In genomic region chr19:49473868-49474544, GRCh38 we compare ENCODE assay signal across 8 cellular contexts. TPM values are rescaled to one million over a fixed set of nuclear protein-coding genes. Genes with fewer than 3 reads are reported as not detected.
DNase-seq lines count a peak whose midpoint lies in the region; ATAC-seq and TF ChIP-seq lines count a peak whose summit lies in the region.

FLT3LG (plus strand) TSS chr19:49474215; CDS start chr19:49474640, 425 bp downstream.

- intact Hi-C loops in CD4-positive, alpha-beta T cell (cut with DNase I, micrococcal nuclease), result loop anchor here (1.0 to 10.0 kb wide), 6 partner anchors 15 to 201 kb away; partner anchors contain the start of genes ALDH16A1 (in 1 of the 2), PIH1D1 (in 1 of the 2), PRMT1 (in 1 of the 2) and RPS11 (in 1 of the 2)
- intact Hi-C loops in head of caudate nucleus (cut with DNase I) (loop anchor here (2.0 kb wide), 1 partner anchor 73 kb away; no protein-coding TSS in a partner anchor), transverse colon (cut with DNase I; ENCODE audit: low total_unique reads) (loop anchor here (10.0 kb wide), 1 partner anchor 211 kb away; the partner anchor contains the start of gene ADM5)

- peak; percentile 12 for TF ChIP-seq EP300 in transverse colon (IDR thresholded peaks at IDR 0.05; ENCODE audit: low read depth)

- peaks cover 59% of the 10 kb centered on the region for H3K4me1 Mint-ChIP-seq in CD4-positive, alpha-beta T cell (ENCODE audit: low read depth)
- H3K4me1 Mint-ChIP-seq in activated naive CD4-positive, alpha-beta T cell treated with anti-CD3 and anti-CD28 coated beads, Interleukin-2, amount 10 ng/mL, durations not matched to agents 7 days and 5 days, result peaks cover 61% of the 10 kb centered on the region

- peak within 1 kb of the TSS; percentile 65 for H3K9ac ChIP-seq in SK-N-MC (ENCODE audit: insufficient read length)
- H3K9ac ChIP-seq in parathyroid adenoma, result peak within 1 kb of the TSS; percentile 25

- no peaks in the 10 kb centered on the region for H3K9me3 ChIP-seq in CD4-positive, alpha-beta T cell (ENCODE audit: control insufficient read depth, low read length)
- H3K9me3 ChIP-seq in SK-N-MC (ENCODE audit: low read depth, low read length) (no peaks in the 10 kb centered on the region), parathyroid adenoma (ENCODE audit: control insufficient read depth, low read length) (no peaks in the 10 kb centered on the region), transverse colon (no peaks in the 10 kb centered on the region)

- peaks cover 4% of the 10 kb centered on the region; the same call in 1 of the 2 replicates for H3K36me3 ChIP-seq in SK-N-MC (ENCODE audit: insufficient read depth, low read length)
- no peaks in the 10 kb centered on the region for H3K36me3 ChIP-seq in parathyroid adenoma (ENCODE audit: control insufficient read depth, insufficient read depth, low read length)
- no peaks in the 10 kb centered on the region for H3K36me3 ChIP-seq in transverse colon

- peak within 1 kb of the TSS; percentile 98 for H3K27ac ChIP-seq in CD4-positive, alpha-beta T cell (ENCODE audit: low read depth, low read length)
- H3K27ac ChIP-seq in SK-N-MC, result 0 out of 2 replicates have a peak within 1 kb of the TSS, but pooled peaks have one; percentile 12
- H3K27ac ChIP-seq in parathyroid adenoma, result peak within 1 kb of the TSS; percentile 42
- peak within 1 kb of the TSS; percentile 83 to 89 (median 86) for H3K27ac ChIP-seq in transverse colon

- POLR2A ChIA-PET in CD4-positive, alpha-beta T cell (lab: Charles Lee), result interaction anchor here (0.7 to 6.4 kb wide), 12 partner anchors 14 to 202 kb away, joined by 3 to 120 read pairs (median 3); partner anchors contain the start of genes ALDH16A1, PIH1D1, PRR12 and RPL13A

- CTCF ChIA-PET in CD4-positive, alpha-beta T cell (lab: Charles Lee), result interaction anchor here (0.6 to 3.1 kb wide), 22 partner anchors 14 to 252 kb away, joined by 3 to 20 read pairs (median 4); partner anchors contain the start of genes BCL2L12, IRF3, PIH1D1 and RPL13A
- CTCF ChIA-PET in activated naive CD4-positive, alpha-beta T cell treated with anti-CD3 and anti-CD28 coated beads, Interleukin-2, amount 10 ng/mL, durations not matched to agents 7 days and 5 days (lab: Charles Lee), result interaction anchor here (0.7 to 2.1 kb wide), 19 partner anchors 9 to 210 kb away, joined by 3 to 15 read pairs (median 4); partner anchors contain the start of genes ALDH16A1, PIH1D1 and RPL13A

- in situ Hi-C loops in transverse colon (cut with MboI; ENCODE audit: low pct_ligation_motif_present in 1 of 4, low pct_unique_long_range_greater_than_20kb in 1 of 4, low sequenced_read_pairs in 3 of 4), result no loop called here

- peak within 1 kb of the TSS; percentile 98 for H3K27ac Mint-ChIP-seq in CD4-positive, alpha-beta T cell
- peak within 1 kb of the TSS; percentile 90 for H3K27ac Mint-ChIP-seq in activated naive CD4-positive, alpha-beta T cell treated with anti-CD3 and anti-CD28 coated beads, Interleukin-2, amount 10 ng/mL, durations not matched to agents 7 days and 5 days

- H3K79me2 ChIP-seq in parathyroid adenoma, result no peaks in the 10 kb centered on the region

- peak within 1 kb of the TSS; percentile 79 for H2AFZ ChIP-seq in parathyroid adenoma

- ATAC-seq in CD4-positive, alpha-beta T cell (ENCODE audit: poor library complexity), result peak; percentile 49
- peak; percentile 65 for ATAC-seq in GM19395 (IDR thresholded peaks at IDR 0.05; ENCODE audit: unreplicated experiment)

- H3K36me3 Mint-ChIP-seq in CD4-positive, alpha-beta T cell (ENCODE audit: low read depth), result peaks cover 42% of the 10 kb centered on the region
- H3K36me3 Mint-ChIP-seq in activated naive CD4-positive, alpha-beta T cell treated with anti-CD3 and anti-CD28 coated beads, Interleukin-2, amount 10 ng/mL, durations not matched to agents 7 days and 5 days, result peaks cover 23% of the 10 kb centered on the region

- peak within 1 kb of the TSS; percentile 62 for H3K4me3 ChIP-seq in Jurkat, Clone E6-1 (ENCODE audit: low read length)
- H3K4me3 ChIP-seq in SK-N-MC (peak within 1 kb of the TSS; percentile 76), parathyroid adenoma (ENCODE audit: low read depth, low read length) (peak within 1 kb of the TSS; percentile 99), transverse colon (peak within 1 kb of the TSS; percentile 68 to 81 (median 73))

- peak; percentile 95 for TF ChIP-seq CTCF in CD4-positive, alpha-beta T cell (IDR thresholded peaks at IDR 0.05)
- TF ChIP-seq CTCF in parathyroid adenoma (IDR thresholded peaks at IDR 0.05), result peak; percentile 99
- TF ChIP-seq CTCF in transverse colon (IDR thresholded peaks at IDR 0.05), result peak; percentile 98 to 100 (median 99)

- H3K4me1 ChIP-seq in parathyroid adenoma (peaks cover 4% of the 10 kb centered on the region), transverse colon (peaks cover 8 to 35% (median 13%) of the 10 kb centered on the region in 4 donors)

- H3K9me3 Mint-ChIP-seq in CD4-positive, alpha-beta T cell, result no peaks in the 10 kb centered on the region
- no peaks in the 10 kb centered on the region for H3K9me3 Mint-ChIP-seq in activated naive CD4-positive, alpha-beta T cell treated with anti-CD3 and anti-CD28 coated beads, Interleukin-2, amount 10 ng/mL, durations not matched to agents 7 days and 5 days

- H3K27me3 ChIP-seq in CD4-positive, alpha-beta T cell (ENCODE audit: control insufficient read depth, insufficient read depth, low read length), result no peaks in the 10 kb centered on the region
- no peaks in the 10 kb centered on the region for H3K27me3 ChIP-seq in parathyroid adenoma (ENCODE audit: control insufficient read depth, insufficient read depth, low read length)
- H3K27me3 ChIP-seq in transverse colon, result no peaks in the 10 kb centered on the region

- H3K4me3 Mint-ChIP-seq in CD4-positive, alpha-beta T cell, result peak within 1 kb of the TSS; percentile 100
- H3K4me3 Mint-ChIP-seq in activated naive CD4-positive, alpha-beta T cell treated with anti-CD3 and anti-CD28 coated beads, Interleukin-2, amount 10 ng/mL, durations not matched to agents 7 days and 5 days, result peak within 1 kb of the TSS; percentile 89

- peak; percentile 85 to 93 (median 89) for DNase-seq in CD4-positive, alpha-beta T cell
- peak; percentile 87 for DNase-seq in Jurkat, Clone E6-1 (ENCODE audit: low read depth, low spot score)
- DNase-seq in SK-N-MC (ENCODE audit: low read depth, low spot score) (no peak), head of caudate nucleus (peak; percentile 24 to 85 (median 65)), transverse colon (peak; percentile 83)
- peak; percentile 99 for DNase-seq in activated naive CD4-positive, alpha-beta T cell treated with anti-CD3 and anti-CD28 coated beads, Interleukin-2, amount 10 ng/mL, durations not matched to agents 7 days and 5 days

- peak; percentile 24 for TF ChIP-seq POLR2A in transverse colon (IDR thresholded peaks at IDR 0.05)

- H3K27me3 Mint-ChIP-seq in CD4-positive, alpha-beta T cell, result no peaks in the 10 kb centered on the region
- H3K27me3 Mint-ChIP-seq in activated naive CD4-positive, alpha-beta T cell treated with anti-CD3 and anti-CD28 coated beads, Interleukin-2, amount 10 ng/mL, durations not matched to agents 7 days and 5 days, result peaks cover 6% of the 10 kb centered on the region

- peak within 1 kb of the TSS; percentile 99 for H3K4me2 ChIP-seq in parathyroid adenoma (ENCODE audit: low read length)

- WGBS in transverse colon (ENCODE audit: low coverage in 1 of 2), 2 donors, result 1 to 20% methylated on average over 1 to 33 of the region's 33 CpGs

RNA-seq across cellular contexts. Expression of gene FLT3LG, which starts in this region (rescaled TPM):
- 100 to 1,000 TPM; 311 to 325 TPM for total RNA-seq in CD4-positive, alpha-beta T cell
- polyA plus RNA-seq in Jurkat, Clone E6-1 (2012; ENCODE audit: insufficient read depth, insufficient read length), result 14.7 TPM
- total RNA-seq in transverse colon, result 1 to 10 TPM in 2 of 4 donors, under 1 TPM in 1, not detected in 1; 1.00 to 4.0 (median 3.2) TPM

Comparison
In these comparisons a context has a peak if more than half of its experiments do, and no peak if none do; other contexts are left out.
1. RNA of gene FLT3LG (total RNA-seq): 311 to 325 TPM in CD4-positive, alpha-beta T cell; 1.00 to 4.0 TPM in transverse colon; every median in the first group is over 10 times any median in the second.
2. H3K27ac ChIP-seq: peak in every context shown above with its lines; median percentile 98 in CD4-positive, alpha-beta T cell; 86 in transverse colon; 42 in parathyroid adenoma; 12 in SK-N-MC.
3. Peak in every context shown above with its lines, with median percentiles within 50 percentile points of each other: CTCF ChIP-seq and H3K4me3 ChIP-seq.